ENCODE assay signal across 8 cellular contexts in genomic region chr6:144007455-144007778, GRCh38. TPM values are rescaled to one million over a fixed set of nuclear protein-coding genes. Genes with fewer than 3 reads are reported as not detected.
DNase-seq lines count a peak whose midpoint lies in the region; ATAC-seq and TF ChIP-seq lines count a peak whose summit lies in the region.

No MANE protein-coding gene starts in this region.

- peaks cover 5% of the 10 kb centered on the region for H3K36me3 Mint-ChIP-seq in HFFc6 (ENCODE audit: low read depth)
- H3K36me3 Mint-ChIP-seq in activated CD8-positive, alpha-beta T cell treated with anti-CD3 and anti-CD28 coated beads for 36 hours (ENCODE audit: low read depth) = peaks cover 2% of the 10 kb centered on the region

- peaks cover 21% of the 10 kb centered on the region for H3K79me2 ChIP-seq in hepatocyte

- no peaks in the 10 kb centered on the region for H3K4me1 ChIP-seq in hepatocyte (ENCODE audit: insufficient read depth)

- H3K27ac Mint-ChIP-seq in HFFc6 = peak overlapping the region; percentile 87
- H3K27ac Mint-ChIP-seq in activated CD8-positive, alpha-beta T cell treated with anti-CD3 and anti-CD28 coated beads for 36 hours = no peak overlapping the region

- POLR2A ChIA-PET in activated CD8-positive, alpha-beta T cell treated with anti-CD3 and anti-CD28 coated beads for 36 hours (lab: Charles Lee) = interaction anchor here (1.1 kb wide), 1 partner anchor 48 kb away, joined by 4 read pairs; no protein-coding TSS in a partner anchor

- peak overlapping the region; percentile 79 for H3K27ac ChIP-seq in hepatocyte

- intact Hi-C loops in activated CD8-positive, alpha-beta T cell treated with anti-CD3 and anti-CD28 coated beads for 36 hours (cut with micrococcal nuclease) = no loop called here

- no peak for TF ChIP-seq CTCF in HFFc6 (IDR thresholded peaks at IDR 0.05)
- TF ChIP-seq CTCF in activated CD8-positive, alpha-beta T cell treated with anti-CD3 and anti-CD28 coated beads for 36 hours (IDR thresholded peaks at IDR 0.05) = no peak
- no peak for TF ChIP-seq CTCF in hepatocyte (IDR thresholded peaks at IDR 0.05; ENCODE audit: poor library complexity)

- DNase-seq in HFFc6 = no peak
- no peak for DNase-seq in activated CD8-positive, alpha-beta T cell treated with anti-CD3 and anti-CD28 coated beads for 36 hours
- DNase-seq in hepatocyte (ENCODE audit: low spot score) = no peak
- no peak for DNase-seq in skeletal muscle cell (ENCODE audit: low read depth)
- no peak for DNase-seq in DMS79 (lab: John Stamatoyannopoulos, UW)
- no peak for DNase-seq in RKO (ENCODE audit: low spot score)

- peak overlapping the region; percentile 88 for H3K4me3 Mint-ChIP-seq in HFFc6
- peak overlapping the region; percentile 70 for H3K4me3 Mint-ChIP-seq in activated CD8-positive, alpha-beta T cell treated with anti-CD3 and anti-CD28 coated beads for 36 hours

- peak; percentile 13 for ATAC-seq in activated CD8-positive, alpha-beta T cell treated with anti-CD3 and anti-CD28 coated beads for 36 hours
- ATAC-seq in GM18520 (IDR thresholded peaks at IDR 0.05; ENCODE audit: unreplicated experiment) (no peak), HG02588 (IDR thresholded peaks at IDR 0.05; ENCODE audit: unreplicated experiment) (no peak)

- H3K4me3 ChIP-seq in hepatocyte (peak overlapping the region; percentile 40), skeletal muscle cell (ENCODE audit: low read depth, low read length) (peak overlapping the region; percentile 63)

- H3K27me3 ChIP-seq in hepatocyte = no peaks in the 10 kb centered on the region

- H3K9me3 ChIP-seq in hepatocyte (ENCODE audit: low read depth) = peaks cover 2% of the 10 kb centered on the region

- peaks cover 23% of the 10 kb centered on the region for H3K4me1 Mint-ChIP-seq in HFFc6 (ENCODE audit: low read depth)
- H3K4me1 Mint-ChIP-seq in activated CD8-positive, alpha-beta T cell treated with anti-CD3 and anti-CD28 coated beads for 36 hours (ENCODE audit: low read depth) = peaks cover 7% of the 10 kb centered on the region

- peak overlapping the region; percentile 75 for H3K4me2 ChIP-seq in hepatocyte

- H3K9me3 Mint-ChIP-seq in HFFc6 = peaks cover 13% of the 10 kb centered on the region
- H3K9me3 Mint-ChIP-seq in activated CD8-positive, alpha-beta T cell treated with anti-CD3 and anti-CD28 coated beads for 36 hours = no peaks in the 10 kb centered on the region

- 42% methylated on average over 6 of the region's 6 CpGs for WGBS in hepatocyte (ENCODE audit: low lambda C conversion rate, missing lambda C conversion rate)

- H3K9me2 ChIP-seq in hepatocyte (replicated peaks; ENCODE audit: insufficient read depth) = no peaks in the 10 kb centered on the region

- H2AFZ ChIP-seq in hepatocyte = peak overlapping the region; percentile 12

- no peaks in the 10 kb centered on the region for H3K36me3 ChIP-seq in hepatocyte (replicated peaks; ENCODE audit: insufficient read depth, low read depth)

- CTCF ChIA-PET in activated CD8-positive, alpha-beta T cell treated with anti-CD3 and anti-CD28 coated beads for 36 hours (lab: Charles Lee) = interaction anchor here (1.0 to 2.0 kb wide), 3 partner anchors 66 to 432 kb away, joined by 3 to 8 read pairs (median 4); no protein-coding TSS in a partner anchor

- H3K27me3 Mint-ChIP-seq in HFFc6 (ENCODE audit: insufficient read depth) = peaks cover 7% of the 10 kb centered on the region
- peaks cover 9% of the 10 kb centered on the region for H3K27me3 Mint-ChIP-seq in activated CD8-positive, alpha-beta T cell treated with anti-CD3 and anti-CD28 coated beads for 36 hours

- H4K20me1 ChIP-seq in hepatocyte (ENCODE audit: insufficient read depth, poor library complexity, severe bottlenecking) = no peaks in the 10 kb centered on the region

RNA-seq across cellular contexts. Expression of gene PLAGL1, which starts 0.6 kb away (rescaled TPM):
- 10 to 100 TPM; 22.5 to 28.8 (median 26.2) TPM for total RNA-seq in HFFc6 (2021; fragmentation: NEBNext Ultra II Directional; extraction: Animal tissue kit (Norgen Biotek cat#: 25700))
- total RNA-seq in activated CD8-positive, alpha-beta T cell treated with anti-CD3 and anti-CD28 coated beads for 36 hours = 10 to 100 TPM; 19.0 to 20.7 TPM
- 38.9 and 48.6 TPM in 2 replicates for total RNA-seq in hepatocyte
- polyA plus RNA-seq in hepatocyte = 88.9 and 96.1 TPM in 2 replicates
